ENCODE assay signal across 1 cellular context in genomic region chr17:2399572-2400473, GRCh38.
TF ChIP-seq lines count a peak whose summit lies in the region.

No MANE protein-coding gene starts in this region.

TF ChIP-seq in GM12878, 131 proteins besides CTCF, POLR2A, EP300 and RAD21 (continued from another document):
- TF ChIP-seq, protein P1, sequence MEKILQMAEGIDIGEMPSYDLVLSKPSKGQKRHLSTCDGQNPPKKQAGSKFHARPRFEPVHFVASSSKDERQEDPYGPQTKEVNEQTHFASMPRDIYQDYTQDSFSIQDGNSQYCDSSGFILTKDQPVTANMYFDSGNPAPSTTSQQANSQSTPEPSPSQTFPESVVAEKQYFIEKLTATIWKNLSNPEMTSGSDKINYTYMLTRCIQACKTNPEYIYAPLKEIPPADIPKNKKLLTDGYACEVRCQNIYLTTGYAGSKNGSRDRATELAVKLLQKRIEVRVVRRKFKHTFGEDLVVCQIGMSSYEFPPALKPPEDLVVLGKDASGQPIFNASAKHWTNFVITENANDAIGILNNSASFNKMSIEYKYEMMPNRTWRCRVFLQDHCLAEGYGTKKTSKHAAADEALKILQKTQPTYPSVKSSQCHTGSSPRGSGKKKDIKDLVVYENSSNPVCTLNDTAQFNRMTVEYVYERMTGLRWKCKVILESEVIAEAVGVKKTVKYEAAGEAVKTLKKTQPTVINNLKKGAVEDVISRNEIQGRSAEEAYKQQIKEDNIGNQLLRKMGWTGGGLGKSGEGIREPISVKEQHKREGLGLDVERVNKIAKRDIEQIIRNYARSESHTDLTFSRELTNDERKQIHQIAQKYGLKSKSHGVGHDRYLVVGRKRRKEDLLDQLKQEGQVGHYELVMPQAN (conservative IDR thresholded peaks at IDR 0.05): peak; percentile 96
